In genomic region chr1:15066191-15066590, GRCh38 we compare ENCODE assay signal across 18 cellular contexts.
A peak's percentile ranks its signal among the peaks of the same experiment; 100 is the strongest.
DNase-seq lines count a peak whose midpoint lies in the region; ATAC-seq and TF ChIP-seq lines count a peak whose summit lies in the region.
"Had no signal": no experiment of that assay in that cellular context is flagged by ENCODE, and none has a peak within 500 bp of the region (broad histone marks: within the 10 kb centered on the region; RNA-seq: fewer than 3 reads in every experiment).

No MANE protein-coding gene starts in this region.

- DNase-seq in CD8-positive, alpha-beta T cell: peak in 1 of 7 experiments; percentile 17
- DNase-seq in IMR-90: no peak
- DNase-seq in effector memory CD8-positive, alpha-beta T cell: peak; percentile 6 to 20 (median 13)
- DNase-seq in prostate gland (ENCODE audit: low spot score): no peak
- no peak for DNase-seq in activated CD4-positive, alpha-beta T cell treated with anti-CD3 and anti-CD28 coated beads for 36 hours
- DNase-seq: DMS 273 treated with DMSO at 0.1 percent for 48 hours, Kasumi-1, NCI-H187 treated with DMSO at 0.1 percent for 48 hours, NCI-H446, NCI-H69, Right ventricle myocardium superior had no signal

- no peak overlapping the region for H2AFZ ChIP-seq in IMR-90 (replicated peaks; ENCODE audit: low read length, poor library complexity)
- H2AFZ ChIP-seq: GM23338 had no signal

- no peak overlapping the region for H3K4me2 ChIP-seq in IMR-90 (ENCODE audit: low read depth, low read length)
- H3K4me2 ChIP-seq: GM23338 had no signal

- peak overlapping the region; percentile 50 for H2AK9ac ChIP-seq in IMR-90 (replicated peaks; ENCODE audit: low read depth, low read length, poor library complexity)

- H2AK5ac ChIP-seq in IMR-90 (ENCODE audit: low read depth, low read length): no peak overlapping the region

- no peak overlapping the region for H2BK15ac ChIP-seq in IMR-90 (ENCODE audit: low read depth, low read length)

- H4K91ac ChIP-seq in IMR-90 (ENCODE audit: insufficient read depth, low read depth, low read length): no peak overlapping the region

- ATAC-seq in CD8-positive, alpha-beta T cell: peak; percentile 6
- no peak for ATAC-seq in IMR-90 (ENCODE audit: low read depth)
- peak; percentile 69 for ATAC-seq in effector memory CD8-positive, alpha-beta T cell (replicated peaks)
- ATAC-seq in HG03354 (IDR thresholded peaks at IDR 0.05; ENCODE audit: poor library complexity, severe bottlenecking, unreplicated experiment): no peak
- no peak for ATAC-seq in HG03175 (IDR thresholded peaks at IDR 0.05; ENCODE audit: unreplicated experiment)
- ATAC-seq in activated CD4-positive, alpha-beta T cell treated with anti-CD3 and anti-CD28 coated beads for 36 hours: no peak
- ATAC-seq: GM23338, HCT116 had no signal

- no peak overlapping the region for H3K27ac ChIP-seq in CD8-positive, alpha-beta T cell (ENCODE audit: low read depth, low read length)
- H3K27ac ChIP-seq in IMR-90 (ENCODE audit: insufficient read depth, low read length) (no peak overlapping the region), prostate gland (peak overlapping the region; percentile 71 to 73)
- H3K27ac ChIP-seq: SK-N-MC had no signal

- no peak overlapping the region for H3K23ac ChIP-seq in IMR-90 (ENCODE audit: low read depth, low read length)

- no peaks in the 10 kb centered on the region for H3K4me1 ChIP-seq in CD8-positive, alpha-beta T cell (ENCODE audit: insufficient read depth, low read length)
- H3K4me1 ChIP-seq in IMR-90 (ENCODE audit: control insufficient read depth, insufficient read depth, low read length) (no peaks in the 10 kb centered on the region), prostate gland (replicated peaks) (no peaks in the 10 kb centered on the region)

- H3K14ac ChIP-seq in IMR-90 (replicated peaks; ENCODE audit: low read depth, low read length): no peak overlapping the region

- intact Hi-C loops in CD8-positive, alpha-beta T cell (cut with DNase I, micrococcal nuclease): no loop called here
- intact Hi-C loops in IMR-90 (cut with micrococcal nuclease) (no loop called here), prostate gland (cut with DNase I) (no loop called here)
- intact Hi-C loops in activated CD4-positive, alpha-beta T cell treated with anti-CD3 and anti-CD28 coated beads for 36 hours (cut with DNase I, micrococcal nuclease): no loop called here

- in situ Hi-C loops in IMR-90 (cut with MboI; ENCODE audit: low sequenced_read_pairs): no loop called here

- no peaks in the 10 kb centered on the region for H3K79me1 ChIP-seq in IMR-90 (ENCODE audit: low read depth in 1 of 2, low read length in 2 of 2)

- H3K27me3 ChIP-seq in CD8-positive, alpha-beta T cell (ENCODE audit: insufficient read depth, low read length): no peaks in the 10 kb centered on the region
- H3K27me3 ChIP-seq in IMR-90 (ENCODE audit: control insufficient read depth, insufficient read depth, low read length) (no peaks in the 10 kb centered on the region), prostate gland (replicated peaks; ENCODE audit: insufficient read depth) (no peaks in the 10 kb centered on the region)

- H3K36me3 Mint-ChIP-seq in CD8-positive, alpha-beta T cell: no peaks in the 10 kb centered on the region
- peaks cover 2% of the 10 kb centered on the region for H3K36me3 Mint-ChIP-seq in effector memory CD8-positive, alpha-beta T cell (ENCODE audit: insufficient read depth)
- no peaks in the 10 kb centered on the region for H3K36me3 Mint-ChIP-seq in activated CD4-positive, alpha-beta T cell treated with anti-CD3 and anti-CD28 coated beads for 36 hours (ENCODE audit: low read depth)
- H3K36me3 Mint-ChIP-seq: CD8-positive, alpha-beta memory T cell had no signal

- 66% methylated on average over 3 of the region's 15 CpGs; no CpG with 5 or more reads in 1 of the 2 experiments for WGBS in IMR-90 (ENCODE audit: extremely low coverage in 2 of 2, insufficient read length in 1 of 2), 2 experiments
- 59% methylated on average over 15 of the region's 15 CpGs for WGBS in prostate gland

- H4K20me1 ChIP-seq in IMR-90 (ENCODE audit: insufficient read depth, low read length): no peaks in the 10 kb centered on the region; the same call in 1 of the 2 replicates

- TF ChIP-seq POLR2A in IMR-90 (IDR thresholded peaks at IDR 0.05; ENCODE audit: low read depth, low read length) (no peak), prostate gland (IDR thresholded peaks at IDR 0.05) (no peak)

- H2BK120ac ChIP-seq in IMR-90 (ENCODE audit: low read depth, low read length): no peak overlapping the region

- no peaks in the 10 kb centered on the region for H3K9me1 ChIP-seq in IMR-90 (ENCODE audit: insufficient read depth, low read length)

- no peaks in the 10 kb centered on the region for H3K9me3 ChIP-seq in CD8-positive, alpha-beta T cell (ENCODE audit: low read length)
- H3K9me3 ChIP-seq in IMR-90 (ENCODE audit: control insufficient read depth, insufficient read depth, low read length) (peaks cover 6% of the 10 kb centered on the region), prostate gland (no peaks in the 10 kb centered on the region)

- no peak overlapping the region for H3K18ac ChIP-seq in IMR-90 (ENCODE audit: low read depth, low read length)

- H3K56ac ChIP-seq in IMR-90 (ENCODE audit: extremely low read depth, insufficient read depth, low read length): no peak overlapping the region

- CTCF ChIA-PET in CD8-positive, alpha-beta T cell (lab: Charles Lee): no interaction called here
- CTCF ChIA-PET in IMR-90 (lab: Yijun Ruan, JAX): no interaction called here
- CTCF ChIA-PET in activated CD4-positive, alpha-beta T cell treated with anti-CD3 and anti-CD28 coated beads for 36 hours (lab: Charles Lee): interaction anchor here (0.6 to 1.4 kb wide), 3 partner anchors 9 to 37 kb away, joined by 3 to 5 read pairs (median 5); no protein-coding TSS in a partner anchor

- POLR2A ChIA-PET in CD8-positive, alpha-beta T cell (lab: Charles Lee): no interaction called here
- POLR2A ChIA-PET in IMR-90 (lab: Charles Lee; ENCODE audit: unreplicated experiment): no interaction called here
- POLR2A ChIA-PET in activated CD4-positive, alpha-beta T cell treated with anti-CD3 and anti-CD28 coated beads for 36 hours (lab: Charles Lee): no interaction called here

- dilution Hi-C loops in IMR-90 (cut with HindIII; ENCODE audit: low sequenced_read_pairs, unreplicated experiment): no loop called here

- H3K4me1 Mint-ChIP-seq in CD8-positive, alpha-beta T cell (ENCODE audit: low read depth): peaks cover 3% of the 10 kb centered on the region
- peaks cover 5 to 6% of the 10 kb centered on the region in 2 donors for H3K4me1 Mint-ChIP-seq in effector memory CD8-positive, alpha-beta T cell (ENCODE audit: low read depth in 2 of 2)
- no peaks in the 10 kb centered on the region for H3K4me1 Mint-ChIP-seq in activated CD4-positive, alpha-beta T cell treated with anti-CD3 and anti-CD28 coated beads for 36 hours
- H3K4me1 Mint-ChIP-seq: B cell, GM23338 had no signal

- no peaks in the 10 kb centered on the region for H3K36me3 ChIP-seq in CD8-positive, alpha-beta T cell (ENCODE audit: insufficient read depth, low read length)
- H3K36me3 ChIP-seq in IMR-90 (ENCODE audit: control insufficient read depth, insufficient read depth, low read length) (peaks cover 37% of the 10 kb centered on the region), prostate gland (no peaks in the 10 kb centered on the region)

- no peak for TF ChIP-seq CTCF in CD8-positive, alpha-beta T cell (IDR thresholded peaks at IDR 0.05)
- TF ChIP-seq CTCF in IMR-90 (conservative IDR thresholded peaks at IDR 0.05; ENCODE audit: low read depth, low read length) (no peak), prostate gland (IDR thresholded peaks at IDR 0.05) (no peak)

- no TSS peak for BruUV-seq in IMR-90 (replicated peaks; lab: Mats Ljungman, UMichigan)

- H4K5ac ChIP-seq in IMR-90 (ENCODE audit: low read depth, low read length): no peak overlapping the region

- H3K4ac ChIP-seq in IMR-90 (ENCODE audit: low read depth, low read length): no peak overlapping the region

- no peak overlapping the region for H4K8ac ChIP-seq in IMR-90 (ENCODE audit: low read depth in 2 of 2, low read length in 2 of 2)

- no peak overlapping the region for H3K4me3 ChIP-seq in CD8-positive, alpha-beta T cell (ENCODE audit: low read depth, low read length)
- no peak overlapping the region for H3K4me3 ChIP-seq in IMR-90 (ENCODE audit: insufficient read depth, low read depth, low read length)
- H3K4me3 ChIP-seq in prostate gland: no peak overlapping the region
- H3K4me3 ChIP-seq: GM23338, SK-N-MC had no signal

- TF ChIP-seq RAD21 in IMR-90 (IDR thresholded peaks at IDR 0.05; ENCODE audit: low read length): no peak

- H2BK20ac ChIP-seq in IMR-90 (ENCODE audit: low read depth, low read length): no peak overlapping the region

- no peak overlapping the region for H3K27ac Mint-ChIP-seq in CD8-positive, alpha-beta T cell
- peak overlapping the region in 1 of 2 donors; percentile 80 for H3K27ac Mint-ChIP-seq in effector memory CD8-positive, alpha-beta T cell
- no peak overlapping the region for H3K27ac Mint-ChIP-seq in activated CD4-positive, alpha-beta T cell treated with anti-CD3 and anti-CD28 coated beads for 36 hours
- H3K27ac Mint-ChIP-seq: B cell, GM23338 had no signal

- no peaks in the 10 kb centered on the region for H3K9me3 Mint-ChIP-seq in CD8-positive, alpha-beta T cell
- no peaks in the 10 kb centered on the region for H3K9me3 Mint-ChIP-seq in effector memory CD8-positive, alpha-beta T cell
- H3K9me3 Mint-ChIP-seq in activated CD4-positive, alpha-beta T cell treated with anti-CD3 and anti-CD28 coated beads for 36 hours (ENCODE audit: low read depth): peaks cover 5% of the 10 kb centered on the region
- H3K9me3 Mint-ChIP-seq: CD8-positive, alpha-beta memory T cell had no signal

- no peaks in the 10 kb centered on the region for H3K27me3 Mint-ChIP-seq in CD8-positive, alpha-beta T cell (ENCODE audit: low read depth)
- no peaks in the 10 kb centered on the region for H3K27me3 Mint-ChIP-seq in effector memory CD8-positive, alpha-beta T cell
- H3K27me3 Mint-ChIP-seq in activated CD4-positive, alpha-beta T cell treated with anti-CD3 and anti-CD28 coated beads for 36 hours: no peaks in the 10 kb centered on the region
- H3K27me3 Mint-ChIP-seq: B cell had no signal

- H2BK5ac ChIP-seq in IMR-90 (ENCODE audit: low read depth, low read length, poor library complexity, severe bottlenecking): no peak overlapping the region

- H3K4me3 Mint-ChIP-seq in CD8-positive, alpha-beta T cell: no peak overlapping the region
- H3K4me3 Mint-ChIP-seq in effector memory CD8-positive, alpha-beta T cell: peak overlapping the region; percentile 1 to 27
- no peak overlapping the region for H3K4me3 Mint-ChIP-seq in activated CD4-positive, alpha-beta T cell treated with anti-CD3 and anti-CD28 coated beads for 36 hours
- H3K4me3 Mint-ChIP-seq: B cell, GM23338 had no signal

- H3K9ac ChIP-seq in IMR-90 (ENCODE audit: low read depth, low read length): no peak overlapping the region

Comparison
In these comparisons a context has a peak if more than half of its experiments do, and no peak if none do; other contexts are left out.
1. ATAC-seq: peak in CD8-positive, alpha-beta T cell (single experiment) and effector memory CD8-positive, alpha-beta T cell (single experiment); none in IMR-90 (single experiment), HG03354 (single experiment), HG03175 (single experiment) and activated CD4-positive, alpha-beta T cell treated with anti-CD3 and anti-CD28 coated beads for 36 hours (single experiment).
2. DNase-seq: peak in effector memory CD8-positive, alpha-beta T cell (3 of 3); none in IMR-90 (single experiment), prostate gland (single experiment) and activated CD4-positive, alpha-beta T cell treated with anti-CD3 and anti-CD28 coated beads for 36 hours (single experiment).
3. H3K27ac ChIP-seq: peak in prostate gland (2 of 2); none in CD8-positive, alpha-beta T cell (single experiment) and IMR-90 (single experiment).
4. H3K4me3 Mint-ChIP-seq: peak in effector memory CD8-positive, alpha-beta T cell (2 of 2); none in CD8-positive, alpha-beta T cell (single experiment) and activated CD4-positive, alpha-beta T cell treated with anti-CD3 and anti-CD28 coated beads for 36 hours (single experiment).